ENCODE assay signal across 8 cellular contexts in the genomic region with DNA sequence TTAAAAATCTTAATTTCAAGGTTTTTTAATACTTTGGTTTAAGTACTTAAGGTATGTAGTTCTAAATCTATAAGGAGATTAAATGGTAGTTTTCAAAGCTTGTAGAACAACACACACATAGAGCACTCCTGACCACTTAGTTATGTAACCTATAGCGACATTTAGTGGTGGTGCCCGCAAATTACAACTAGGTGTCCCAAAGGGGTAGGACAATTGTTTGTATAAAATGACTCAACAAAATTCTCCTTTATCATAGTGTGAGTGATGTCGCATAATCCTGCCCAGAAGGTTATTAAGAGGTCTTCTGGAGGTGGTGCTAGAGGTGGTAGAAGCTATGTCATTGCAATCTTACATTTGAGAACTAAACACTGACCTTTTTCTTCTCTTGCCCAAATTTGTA.
DNase-seq lines count a peak whose midpoint lies in the region; ATAC-seq, FAIRE-seq and TF ChIP-seq lines count a peak whose summit lies in the region.

No MANE protein-coding gene starts in this region.

- no peaks in the 10 kb centered on the region for H3K9me3 ChIP-seq in astrocyte (ENCODE audit: insufficient read depth, low read depth, low read length)

- H3K27me3 Mint-ChIP-seq in T-cell (peaks cover 0 to 2% of the 10 kb centered on the region in 2 donors), astrocyte (ENCODE audit: low read depth, unreplicated experiment) (no peaks in the 10 kb centered on the region)

- H3K27ac Mint-ChIP-seq in T-cell (no peak overlapping the region), astrocyte (ENCODE audit: unreplicated experiment) (no peak overlapping the region)

- H3K4me3 ChIP-seq in astrocyte (ENCODE audit: insufficient read depth, low read depth, low read length), result no peak overlapping the region
- no peak overlapping the region for H3K4me3 ChIP-seq in skeletal muscle cell (ENCODE audit: low read depth, low read length)

- H3K9me3 Mint-ChIP-seq in T-cell (no peaks in the 10 kb centered on the region), astrocyte (ENCODE audit: unreplicated experiment) (no peaks in the 10 kb centered on the region)

- TF ChIP-seq POLR2A in GM12891 (IDR thresholded peaks at IDR 0.05; ENCODE audit: low read depth, low read length), result no peak

- FAIRE-seq in GM12891 (lab: Jason Lieb, UNC), result peak; percentile 79
- FAIRE-seq in astrocyte (lab: Jason Lieb, UNC), result peak; percentile 65

- DNase-seq in GM12891 (ENCODE audit: insufficient read length, low spot score) (peak; percentile 15), NCI-H146 (lab: John Stamatoyannopoulos, UW) (peak; percentile 84), T-cell (peak; percentile 21 to 75 (median 56)), astrocyte (ENCODE audit: low read depth) (peak; percentile 23), hippocampal formation (lab: John Stamatoyannopoulos, UW) (peak; percentile 26 to 86), skeletal muscle cell (ENCODE audit: low read depth) (peak; percentile 14)

- H4K20me1 ChIP-seq in astrocyte (ENCODE audit: insufficient read depth, low read length), result no peaks in the 10 kb centered on the region

- CTCF ChIA-PET in T-cell (lab: Charles Lee), result interaction anchor here (0.5 to 4.3 kb wide), 13 partner anchors 9 to 515 kb away, joined by 3 to 108 read pairs (median 4); a partner anchor contains a TSS

- POLR2A ChIA-PET in T-cell (lab: Charles Lee), result interaction anchor here in 1 of 2 donors (1.3 to 1.6 kb wide), 2 partner anchors 375 to 377 kb away, joined by 3 to 6 read pairs; no protein-coding TSS in a partner anchor

- H3K36me3 Mint-ChIP-seq in T-cell (no peaks in the 10 kb centered on the region), astrocyte (ENCODE audit: low read depth, unreplicated experiment) (no peaks in the 10 kb centered on the region)

- H3K4me3 Mint-ChIP-seq in T-cell (no peak overlapping the region), astrocyte (ENCODE audit: unreplicated experiment) (no peak overlapping the region)

- peak; percentile 67 for TF ChIP-seq CTCF in astrocyte (IDR thresholded peaks at IDR 0.05; ENCODE audit: insufficient read depth, low read depth, low read length)

- no peaks in the 10 kb centered on the region for H3K27me3 ChIP-seq in astrocyte (ENCODE audit: insufficient read depth, low read length)

- ATAC-seq in HG02885 (IDR thresholded peaks at IDR 0.05; ENCODE audit: poor library complexity, unreplicated experiment) (peak; percentile 96), T-cell (replicated peaks in 1 of 4) (peak; percentile 63 to 89 (median 85)), GM21515 (IDR thresholded peaks at IDR 0.05; ENCODE audit: unreplicated experiment) (no peak)

- no peaks in the 10 kb centered on the region for H3K79me2 ChIP-seq in astrocyte (ENCODE audit: insufficient read depth, low read length)

- peaks cover 0 to 3% (median 0%) of the 10 kb centered on the region in 3 donors for H3K4me1 Mint-ChIP-seq in T-cell
- peaks cover 9% of the 10 kb centered on the region for H3K4me1 Mint-ChIP-seq in astrocyte (ENCODE audit: low read depth, unreplicated experiment)

- no peak overlapping the region for H2AFZ ChIP-seq in astrocyte (ENCODE audit: low read depth, low read length)

- no peak overlapping the region for H3K27ac ChIP-seq in astrocyte (ENCODE audit: low read depth, low read length)

- no peak overlapping the region for H3K9ac ChIP-seq in astrocyte (ENCODE audit: low read length)

- no peaks in the 10 kb centered on the region for H3K4me1 ChIP-seq in astrocyte (ENCODE audit: insufficient read depth, low read length)

- no peak overlapping the region for H3K4me2 ChIP-seq in astrocyte (ENCODE audit: low read length)

- H3K36me3 ChIP-seq in astrocyte (ENCODE audit: insufficient read depth, low read length), result no peaks in the 10 kb centered on the region

TF ChIP-seq in GM12891, 5 proteins besides CTCF, POLR2A, EP300 and RAD21:
- no peak for TF ChIP-seq TAF1 (IDR thresholded peaks at IDR 0.05; ENCODE audit: low read depth, low read length)
- no peak for TF ChIP-seq SPI1 (IDR thresholded peaks at IDR 0.05; ENCODE audit: low read depth, low read length)
- no peak for TF ChIP-seq POU2F2 (IDR thresholded peaks at IDR 0.05; ENCODE audit: low read depth, low read length)
- no peak for TF ChIP-seq PAX5 (IDR thresholded peaks at IDR 0.05; ENCODE audit: insufficient read depth, low read length, severe bottlenecking)
- no peak for TF ChIP-seq POLR2AphosphoS5 (IDR thresholded peaks at IDR 0.05; ENCODE audit: low read depth, low read length)

Comparison
In these comparisons a context has a peak if more than half of its experiments do, and no peak if none do; other contexts are left out.
1. DNase-seq: peak in every context shown above with its lines; median percentile 84 in NCI-H146; 56 in T-cell; 56 in hippocampal formation; 23 in astrocyte; 15 in GM12891; 14 in skeletal muscle cell.